Comparison of ENCODE assay signal across 15 cellular contexts in the genomic region with DNA sequence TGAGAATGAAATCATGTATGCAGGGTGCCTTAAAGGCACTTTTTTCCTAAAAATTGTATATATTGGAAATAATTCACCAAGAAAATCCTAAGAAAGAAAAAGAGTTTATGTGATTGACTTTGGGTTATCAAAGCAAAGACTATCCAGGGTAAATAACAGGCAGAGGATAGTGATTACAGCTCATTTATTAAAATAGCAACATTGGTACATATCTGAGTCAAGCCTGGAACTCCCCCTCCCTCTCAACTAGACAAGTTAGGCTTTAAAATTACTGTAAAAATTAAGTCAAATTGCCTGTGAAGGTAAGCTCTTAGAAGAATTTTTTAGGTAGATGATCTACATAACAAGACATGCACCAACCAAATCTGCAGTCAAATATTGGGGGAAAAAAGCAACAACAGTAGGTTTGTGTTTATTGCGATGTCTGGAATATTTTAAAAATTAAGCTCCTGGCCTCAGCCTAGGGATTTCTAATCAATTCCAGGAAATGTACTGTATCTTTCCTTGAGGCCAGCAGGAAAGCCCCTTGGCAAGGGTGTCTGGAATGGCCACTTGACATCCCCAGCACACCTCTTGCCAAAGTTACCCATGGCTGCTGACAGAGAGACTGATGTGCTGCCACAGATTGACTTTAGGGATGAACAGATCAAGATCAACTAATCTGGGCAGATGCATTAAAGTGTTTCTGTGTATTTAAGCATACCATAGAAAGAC. TPM values are rescaled to one million over a fixed set of nuclear protein-coding genes. Genes with fewer than 3 reads are reported as not detected.
A peak's percentile ranks its signal among the peaks of the same experiment; 100 is the strongest.
DNase-seq lines count a peak whose midpoint lies in the region; ATAC-seq, FAIRE-seq and TF ChIP-seq lines count a peak whose summit lies in the region.
"Had no signal": no experiment of that assay in that cellular context is flagged by ENCODE, and none has a peak within 500 bp of the region (broad histone marks: within the 10 kb centered on the region; RNA-seq: fewer than 3 reads in every experiment).

No MANE protein-coding gene starts in this region.

- H3K27me3 Mint-ChIP-seq in CD4-positive, alpha-beta memory T cell, result no peaks in the 10 kb centered on the region

- no peaks in the 10 kb centered on the region for H3K9me2 ChIP-seq in MM.1S (replicated peaks; ENCODE audit: insufficient read depth, low read length)

- no peaks in the 10 kb centered on the region for H3F3A ChIP-seq in MM.1S (ENCODE audit: insufficient read depth, low read length)

- BruUV-seq in K562 (replicated peaks; lab: Mats Ljungman, UMichigan) (no TSS peak), HepG2 (replicated peaks; lab: Mats Ljungman, UMichigan) (no TSS peak)

- H2AFZ ChIP-seq in MM.1S (ENCODE audit: low read length) (peak overlapping the region; percentile 49), K562 (ENCODE audit: low read depth, low read length) (peak overlapping the region; percentile 84), HepG2 (ENCODE audit: low read length) (no peak overlapping the region)

- H3K4me1 ChIP-seq in CD4-positive, alpha-beta memory T cell (ENCODE audit: insufficient read depth, low read length), result peaks cover 50% of the 10 kb centered on the region
- H3K4me1 ChIP-seq in MM.1S (ENCODE audit: low read length) (peaks cover 6% of the 10 kb centered on the region; the same call in 1 of the 2 replicates), K562 (replicated peaks in 1 of 2; ENCODE audit: control insufficient read depth in 2 of 2, insufficient read depth in 2 of 2, low read length in 2 of 2) (peaks cover 25 to 63% of the 10 kb centered on the region in 2 experiments), left lung (peaks cover 0 to 10% of the 10 kb centered on the region in 2 donors), HepG2 (ENCODE audit: insufficient read depth, low read length) (0 out of 2 replicates have a peak, but pooled peaks cover 6% of the 10 kb centered on the region)
- H3K4me1 ChIP-seq: ascending aorta had no signal

- TF ChIP-seq EP300 in K562 (IDR thresholded peaks at IDR 0.05; ENCODE audit: low read length) (no peak), HepG2 (IDR thresholded peaks at IDR 0.05; ENCODE audit: low read depth in 2 of 2, low read length in 2 of 2) (no peak), HepG2 (CRISPR knock-in tag; IDR thresholded peaks at IDR 0.05; ENCODE audit: borderline replicate concordance) (no peak)

- POLR2A ChIA-PET in CD4-positive, alpha-beta memory T cell (lab: Charles Lee; ENCODE audit: partially characterized antibody), result interaction anchor here (0.7 to 4.2 kb wide), 8 partner anchors 8 to 97 kb away, joined by 3 to 46 read pairs (median 14); a partner anchor contains a TSS
- POLR2A ChIA-PET in K562 (lab: Yijun Ruan, JAX) (interaction anchor here (1.2 to 2.3 kb wide), 4 partner anchors 29 to 312 kb away, joined by 3 to 7 read pairs (median 3); a partner anchor contains a TSS), HepG2 (lab: Yijun Ruan, JAX) (no interaction called here)

- no peaks in the 10 kb centered on the region for H3K27me3 ChIP-seq in CD4-positive, alpha-beta memory T cell (ENCODE audit: insufficient read depth, low read length)
- H3K27me3 ChIP-seq in MM.1S (replicated peaks; ENCODE audit: insufficient read depth, low read length), result no peaks in the 10 kb centered on the region
- no peaks in the 10 kb centered on the region for H3K27me3 ChIP-seq in K562 (ENCODE audit: control insufficient read depth in 2 of 2, insufficient read depth in 2 of 2, low read length in 2 of 2)
- H3K27me3 ChIP-seq in left lung, result no peaks in the 10 kb centered on the region
- no peaks in the 10 kb centered on the region for H3K27me3 ChIP-seq in HepG2 (ENCODE audit: control insufficient read depth in 1 of 2, insufficient read depth in 2 of 2, low read length in 2 of 2)
- H3K27me3 ChIP-seq: ascending aorta had no signal

- TF ChIP-seq RAD21 in K562 (CRISPR knock-in tag; conservative IDR thresholded peaks at IDR 0.05 in 1 of 2, IDR thresholded peaks at IDR 0.05 in 1 of 2) (no peak), HepG2 (CRISPR knock-in tag; IDR thresholded peaks at IDR 0.05) (no peak)

- H3K36me3 ChIP-seq in CD4-positive, alpha-beta memory T cell (ENCODE audit: insufficient read depth, low read length), result no peaks in the 10 kb centered on the region
- H3K36me3 ChIP-seq in MM.1S (replicated peaks; ENCODE audit: insufficient read depth, low read length), result no peaks in the 10 kb centered on the region
- peaks cover 7% of the 10 kb centered on the region; the same call in 2 of the 3 replicates for H3K36me3 ChIP-seq in K562 (ENCODE audit: control insufficient read depth, insufficient read depth, low read length)
- no peaks in the 10 kb centered on the region for H3K36me3 ChIP-seq in left lung
- H3K36me3 ChIP-seq in HepG2 (replicated peaks in 1 of 2; ENCODE audit: control insufficient read depth in 1 of 2, insufficient read depth in 2 of 2, low read length in 2 of 2), result no peaks in the 10 kb centered on the region
- H3K36me3 ChIP-seq: ascending aorta had no signal

- no peak for ATAC-seq in K562
- ATAC-seq in left lung, result no peak
- ATAC-seq in HepG2, result no peak

- no peaks in the 10 kb centered on the region for H3K9me1 ChIP-seq in K562 (ENCODE audit: control insufficient read depth, insufficient read depth, low read length)

- H3K27ac ChIP-seq in CD4-positive, alpha-beta memory T cell (ENCODE audit: low read depth, low read length), result peak overlapping the region; percentile 23
- H3K27ac ChIP-seq in MM.1S (ENCODE audit: low read length), result no peak overlapping the region
- peak overlapping the region; percentile 79 for H3K27ac ChIP-seq in K562 (ENCODE audit: extremely low read depth, low read depth, low read length)
- H3K27ac ChIP-seq in left lung, result no peak overlapping the region
- H3K27ac ChIP-seq in HepG2 (ENCODE audit: extremely low read length, insufficient read depth, low read length), result no peak overlapping the region
- H3K27ac ChIP-seq: ascending aorta had no signal

- H4K20me1 ChIP-seq in MM.1S (ENCODE audit: insufficient read depth, low read length) (no peaks in the 10 kb centered on the region), K562 (replicated peaks; ENCODE audit: control insufficient read depth, insufficient read depth, low read length) (no peaks in the 10 kb centered on the region), HepG2 (ENCODE audit: insufficient read depth, low read length) (no peaks in the 10 kb centered on the region)

- H3K9me3 Mint-ChIP-seq in CD4-positive, alpha-beta memory T cell, result peaks cover 0 to 18% (median 10%) of the 10 kb centered on the region in 8 donors

- peak overlapping the region in 1 of 2 donors; percentile 33 for H3K4me3 ChIP-seq in CD4-positive, alpha-beta memory T cell (ENCODE audit: low read length in 2 of 2)
- H3K4me3 ChIP-seq in GM12865 (ENCODE audit: low read depth, low read length) (peak overlapping the region; percentile 34), MM.1S (ENCODE audit: low read length) (peak overlapping the region; percentile 48), K562 (no peak overlapping the region), left lung (no peak overlapping the region), HepG2 (replicated peaks in 1 of 3; ENCODE audit: insufficient read depth in 1 of 3, low read depth in 2 of 3, low read length in 3 of 3) (no peak overlapping the region)
- H3K4me3 ChIP-seq: ascending aorta had no signal

- peak overlapping the region; percentile 63 for H3K4me2 ChIP-seq in MM.1S (ENCODE audit: low read depth, low read length)
- H3K4me2 ChIP-seq in K562 (ENCODE audit: insufficient read depth, low read length), result peak overlapping the region; percentile 43
- H3K4me2 ChIP-seq in HepG2 (ENCODE audit: low read depth, low read length), result no peak overlapping the region; the same call in 1 of the 2 replicates

- H3K27ac Mint-ChIP-seq in CD4-positive, alpha-beta memory T cell, result peak overlapping the region in 5 of 7 donors; percentile 77 to 95 (median 83)

- peaks cover 31 to 49% (median 41%) of the 10 kb centered on the region in 4 donors for H3K4me1 Mint-ChIP-seq in CD4-positive, alpha-beta memory T cell

- in situ Hi-C loops in K562 (cut with MboI), result no loop called here
- in situ Hi-C loops in HepG2 (cut with HindIII; ENCODE audit: extremely low pct_ligation_motif_present, low pct_unique_long_range_greater_than_20kb), result no loop called here

- intact Hi-C loops in CD4-positive, alpha-beta memory T cell (cut with micrococcal nuclease), result loop anchor here (5.0 kb wide), 2 partner anchors 41 to 336 kb away; no protein-coding TSS in a partner anchor
- intact Hi-C loops in K562 (cut with micrococcal nuclease) (loop anchor here (2.0 to 10.0 kb wide), 5 partner anchors 31 to 239 kb away; a partner anchor contains a TSS), left lung (cut with DNase I) (no loop called here), HepG2 (cut with micrococcal nuclease; ENCODE audit: unreplicated experiment) (no loop called here)

- CTCF ChIA-PET in CD4-positive, alpha-beta memory T cell (lab: Charles Lee; ENCODE audit: partially characterized antibody), result interaction anchor here (0.8 to 5.7 kb wide), 10 partner anchors 10 to 98 kb away, joined by 3 to 49 read pairs (median 8); a partner anchor contains a TSS
- CTCF ChIA-PET in K562 (lab: Yijun Ruan, JAX; ENCODE audit: low intra/inter-chr PET ratio), result no interaction called here
- CTCF ChIA-PET in HepG2 (lab: Yijun Ruan, JAX; ENCODE audit: low intra/inter-chr PET ratio, low total read pairs), result no interaction called here

- H3K36me3 Mint-ChIP-seq in CD4-positive, alpha-beta memory T cell, result peaks cover 5 to 7% of the 10 kb centered on the region in 2 donors

- FAIRE-seq in K562 (lab: Jason Lieb, UNC) (no peak), HepG2 (lab: Jason Lieb, UNC) (no peak)

- H3K79me2 ChIP-seq in MM.1S (ENCODE audit: low read length), result no peaks in the 10 kb centered on the region
- H3K79me2 ChIP-seq in K562 (ENCODE audit: control insufficient read depth, insufficient read depth, low read length), result no peaks in the 10 kb centered on the region
- no peaks in the 10 kb centered on the region for H3K79me2 ChIP-seq in HepG2 (ENCODE audit: insufficient read depth, low read length)

- DNase-seq in CD4-positive, alpha-beta memory T cell, result no peak
- peak; percentile 41 for DNase-seq in GM12865 (ENCODE audit: low read depth)
- no peak for DNase-seq in MM.1S
- no peak for DNase-seq in K562 (ENCODE audit: extremely low read depth in 1 of 4, low spot score in 3 of 4)
- no peak for DNase-seq in left lung
- no peak for DNase-seq in HepG2 (ENCODE audit: low spot score)
- DNase-seq in CD1c-positive myeloid dendritic cell (ENCODE audit: extremely low spot score), result no peak
- DNase-seq: Calu3, foreskin fibroblast, NCI-H1048, NCI-H446, occipital lobe, RPMI8226, T-helper 9 cell had no signal

- H3K9ac ChIP-seq in MM.1S (ENCODE audit: low read length), result peak overlapping the region; percentile 17; the same call in 1 of the 2 replicates
- peak overlapping the region in 1 of 2 experiments; percentile 52; a peak in 2 of 4 replicates for H3K9ac ChIP-seq in K562 (ENCODE audit: insufficient read depth in 1 of 2, low read depth in 2 of 2, low read length in 2 of 2)
- no peak overlapping the region for H3K9ac ChIP-seq in HepG2 (ENCODE audit: insufficient read depth, low read depth, low read length)

- no peaks in the 10 kb centered on the region for H3K9me3 ChIP-seq in CD4-positive, alpha-beta memory T cell (ENCODE audit: control insufficient read depth in 1 of 2, low read length in 2 of 2)
- H3K9me3 ChIP-seq in MM.1S (replicated peaks; ENCODE audit: insufficient read depth, low read length) (no peaks in the 10 kb centered on the region), K562 (replicated peaks; ENCODE audit: control insufficient read depth, insufficient read depth, low read depth, low read length) (peaks cover 22% of the 10 kb centered on the region), left lung (peaks cover 0 to 17% of the 10 kb centered on the region in 2 donors), HepG2 (ENCODE audit: low read length) (peaks cover 10% of the 10 kb centered on the region)

- TF ChIP-seq POLR2A in K562 (conservative IDR thresholded peaks at IDR 0.05), result no peak
- no peak for TF ChIP-seq POLR2A in HepG2 (IDR thresholded peaks at IDR 0.05; ENCODE audit: insufficient read depth in 1 of 2, low read depth in 2 of 2, low read length in 2 of 2)

- no peak for TF ChIP-seq CTCF in GM12865 (IDR thresholded peaks at IDR 0.05; ENCODE audit: insufficient read depth, low read depth, low read length, missing control alignments)
- no peak for TF ChIP-seq CTCF in MM.1S (IDR thresholded peaks at IDR 0.05; ENCODE audit: low read length)
- no peak for TF ChIP-seq CTCF in K562 (IDR thresholded peaks at IDR 0.05 in 2 of 3, conservative IDR thresholded peaks at IDR 0.05 in 1 of 3; ENCODE audit: insufficient read depth in 2 of 3, low read depth in 1 of 3, low read length in 3 of 3)
- TF ChIP-seq CTCF in left lung (IDR thresholded peaks at IDR 0.05), result no peak
- no peak for TF ChIP-seq CTCF in HepG2 (CRISPR knock-in tag; IDR thresholded peaks at IDR 0.05)

- WGBS in K562 (ENCODE audit: insufficient coverage, low coverage, missing lambda C conversion rate), result 75% methylated on average over 1 of the region's 1 CpG
- 93% methylated on average over 1 of the region's 1 CpG for WGBS in HepG2 (ENCODE audit: low lambda C conversion rate)

- H3K4me3 Mint-ChIP-seq in CD4-positive, alpha-beta memory T cell, result peak overlapping the region; percentile 15 to 84 (median 70)

RNA-seq across cellular contexts. Expression of a gene that starts 31.2 kb away (rescaled TPM):
- 10 to 100 TPM; 63.8 to 69.9 TPM for total RNA-seq in CD4-positive, alpha-beta memory T cell
- 10 to 100 TPM; 49.0 to 59.5 TPM for polyA plus RNA-seq in CD4-positive, alpha-beta memory T cell
- total RNA-seq in K562 (2011; cell fraction: chromatin; rRNA removed; ENCODE audit: low replicate concordance), result 82.7 and 242 TPM in 2 replicates
- total RNA-seq in K562 (2011; cell fraction: nucleolus; rRNA removed), result 27.5 and 35.5 TPM in 2 replicates
- 68.2 and 121 TPM in 2 replicates for total RNA-seq in K562 (2011; cell fraction: nucleoplasm; rRNA removed)
- total RNA-seq in K562 (2014; rRNA removed) (133 and 145 TPM in 2 replicates), K562 (2014; rRNA removed; fragmentation: Illumina TruSeq; extraction: Trizol) (184 and 207 TPM in 2 replicates), K562 (2015; rRNA removed; fragmentation: Illumina TruSeq; extraction: Trizol) (161 and 170 TPM in 2 replicates), K562 (2021) (128 and 140 TPM in 2 replicates), left lung (10 to 100 TPM; 55.1 to 61.2 TPM), HepG2 (2016; rRNA removed; fragmentation: Illumina TruSeq; extraction: Trizol) (138 and 222 TPM in 2 replicates)
- polyA plus RNA-seq in K562 (2011; rRNA removed) (131 and 175 TPM in 2 replicates), K562 (2014; fragmentation: Illumina TruSeq; extraction: Trizol) (117 and 121 TPM in 2 replicates), K562 (2014; fragmentation: Nextera tagmentation; extraction: Ambion mirVana) (100 to 1,000 TPM; 101 to 199 TPM), K562 (2014; rRNA removed) (115 and 120 TPM in 2 replicates), HepG2 (2011; rRNA removed) (33.6 and 44.1 TPM in 2 replicates)
- 34.0 and 60.3 TPM in 2 replicates for polyA plus RNA-seq in K562 (2011; cell fraction: cytosol; rRNA removed)
- polyA plus RNA-seq in K562 (2011; cell fraction: nucleus; rRNA removed), result 57.7 and 92.5 TPM in 2 replicates
- polyA plus RNA-seq in K562 (2012), result 75.8 and 104 TPM in 2 replicates
- polyA minus RNA-seq in K562 (2011; rRNA and poly(A)+ RNA removed), result 345 and 377 TPM in 2 replicates
- 82.5 and 96.0 TPM in 2 replicates for polyA minus RNA-seq in K562 (2011; cell fraction: cytosol; rRNA and poly(A)+ RNA removed)
- polyA minus RNA-seq in K562 (2011; cell fraction: nucleus; rRNA and poly(A)+ RNA removed), result 84.1 and 152 TPM in 2 replicates
- 36.1 and 37.3 TPM in 2 replicates for total RNA-seq in HepG2 (2016; cell fraction: cytosol; rRNA removed; fragmentation: Illumina TruSeq; extraction: Trizol; ENCODE audit: low read depth)
- total RNA-seq in HepG2 (2016; cell fraction: insoluble cytoplasmic fraction; rRNA removed; fragmentation: Illumina TruSeq; extraction: Trizol), result 138 and 235 TPM in 2 replicates
- total RNA-seq in HepG2 (2016; cell fraction: membrane; rRNA removed; fragmentation: Illumina TruSeq; extraction: Trizol), result 62.1 and 65.5 TPM in 2 replicates
- 87.5 and 92.8 TPM in 2 replicates for total RNA-seq in HepG2 (2016; cell fraction: nucleus; rRNA removed; fragmentation: Illumina TruSeq; extraction: Trizol)
- 19.1 and 28.9 TPM in 2 replicates for polyA plus RNA-seq in HepG2 (2011; cell fraction: cytosol; rRNA removed)
- 13.8 and 19.0 TPM in 2 replicates for polyA plus RNA-seq in HepG2 (2011; cell fraction: nucleus; rRNA removed)
- 54.5 and 55.2 TPM in 2 replicates for polyA plus RNA-seq in HepG2 (2012)
- 6.9 and 8.3 TPM in 2 replicates for polyA plus RNA-seq in HepG2 (2016; cell fraction: cytosol; fragmentation: Illumina TruSeq; extraction: Trizol; ENCODE audit: low read depth)
- polyA plus RNA-seq in HepG2 (2016; cell fraction: insoluble cytoplasmic fraction; fragmentation: Illumina TruSeq; extraction: Trizol; ENCODE audit: low read depth), result 137 and 159 TPM in 2 replicates
- polyA plus RNA-seq in HepG2 (2016; cell fraction: membrane; fragmentation: Illumina TruSeq; extraction: Trizol; ENCODE audit: low read depth), result 19.7 and 20.8 TPM in 2 replicates
- 54.7 and 61.1 TPM in 2 replicates for polyA plus RNA-seq in HepG2 (2016; cell fraction: nucleus; fragmentation: Illumina TruSeq; extraction: Trizol; ENCODE audit: insufficient read depth, low read depth)
- 30.9 and 38.9 TPM in 2 replicates for polyA minus RNA-seq in HepG2 (2011; rRNA and poly(A)+ RNA removed; ENCODE audit: low replicate concordance)
- 39.6 and 42.2 TPM in 2 replicates for polyA minus RNA-seq in HepG2 (2011; cell fraction: cytosol; rRNA and poly(A)+ RNA removed)
- polyA minus RNA-seq in HepG2 (2011; cell fraction: nucleus; rRNA and poly(A)+ RNA removed), result 115 and 120 TPM in 2 replicates

Comparison
In these comparisons a context has a peak if more than half of its experiments do, and no peak if none do; other contexts are left out.
1. H3K27ac ChIP-seq: peak in CD4-positive, alpha-beta memory T cell (single experiment) and K562 (single experiment); none in MM.1S (single experiment), left lung (0 of 2) and HepG2 (single experiment).
2. H3K4me3 ChIP-seq: peak in GM12865 (single experiment) and MM.1S (single experiment); none in K562 (single experiment), left lung (0 of 2) and HepG2 (0 of 3).
3. intact Hi-C loops: an anchor here in CD4-positive, alpha-beta memory T cell (5.0 kb wide) and K562 (2.0 to 10.0 kb wide); none called in left lung and HepG2.